15 cellular contexts compared by ENCODE assay signal in the genomic region with DNA sequence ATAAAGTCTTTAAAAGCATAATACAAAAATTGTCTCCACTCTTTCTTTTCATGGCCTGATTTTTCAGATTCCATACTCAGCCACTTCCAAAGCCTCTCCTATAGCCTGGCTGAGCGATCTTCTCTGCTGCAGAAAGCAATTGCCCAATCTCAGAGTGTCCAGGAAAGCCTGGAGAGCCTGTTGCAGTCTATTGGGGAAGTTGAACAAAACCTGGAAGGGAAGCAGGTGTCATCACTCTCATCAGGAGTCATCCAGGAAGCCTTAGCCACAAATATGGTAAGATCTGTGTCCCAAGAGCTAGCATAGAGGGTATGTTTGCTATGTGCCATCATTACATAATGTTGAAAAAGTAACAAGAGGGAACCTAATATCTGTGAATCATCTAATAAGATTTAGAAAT.
DNase-seq lines count a peak whose midpoint lies in the region; ATAC-seq and TF ChIP-seq lines count a peak whose summit lies in the region.
"Had no signal": no experiment of that assay in that cellular context is flagged by ENCODE, and none has a peak within 500 bp of the region (broad histone marks: within the 10 kb centered on the region; RNA-seq: fewer than 3 reads in every experiment).

No MANE protein-coding gene starts in this region.

- no peak overlapping the region for H2BK15ac ChIP-seq in IMR-90 (ENCODE audit: low read depth, low read length)

- H3K23ac ChIP-seq in IMR-90 (ENCODE audit: low read depth, low read length) = no peak overlapping the region

- in situ Hi-C loops in IMR-90 (cut with MboI; ENCODE audit: low sequenced_read_pairs) = no loop called here

- no peak for TF ChIP-seq POLR2A in IMR-90 (IDR thresholded peaks at IDR 0.05; ENCODE audit: low read depth, low read length)

- H3K9me3 Mint-ChIP-seq in CD4-positive, CD25-positive, alpha-beta regulatory T cell = no peaks in the 10 kb centered on the region
- no peaks in the 10 kb centered on the region for H3K9me3 Mint-ChIP-seq in memory B cell

- no peak overlapping the region for H2AFZ ChIP-seq in IMR-90 (replicated peaks; ENCODE audit: low read length, poor library complexity)

- H2AK9ac ChIP-seq in IMR-90 (replicated peaks; ENCODE audit: low read depth, low read length, poor library complexity) = no peak overlapping the region

- H3K4ac ChIP-seq in IMR-90 (ENCODE audit: low read depth, low read length) = no peak overlapping the region

- H4K8ac ChIP-seq in IMR-90 (ENCODE audit: low read depth in 2 of 2, low read length in 2 of 2) = no peak overlapping the region

- dilution Hi-C loops in IMR-90 (cut with HindIII; ENCODE audit: low sequenced_read_pairs, unreplicated experiment) = loop anchor here (25.0 kb wide), 1 partner anchor 102 kb away; no protein-coding TSS in a partner anchor

- H2AK5ac ChIP-seq in IMR-90 (ENCODE audit: low read depth, low read length) = no peak overlapping the region

- no peak overlapping the region for H3K4me3 Mint-ChIP-seq in CD4-positive, CD25-positive, alpha-beta regulatory T cell
- H3K4me3 Mint-ChIP-seq in memory B cell = no peak overlapping the region
- H3K4me3 Mint-ChIP-seq: activated CD4-positive, alpha-beta T cell treated with anti-CD3 and anti-CD28 coated beads for 36 hours had no signal

- H4K20me1 ChIP-seq in IMR-90 (ENCODE audit: insufficient read depth, low read length) = no peaks in the 10 kb centered on the region

- H4K91ac ChIP-seq in IMR-90 (ENCODE audit: insufficient read depth, low read depth, low read length) = no peak overlapping the region

- no peak overlapping the region for H3K56ac ChIP-seq in IMR-90 (ENCODE audit: extremely low read depth, insufficient read depth, low read length)

- no peak overlapping the region for H2BK120ac ChIP-seq in IMR-90 (ENCODE audit: low read depth, low read length)

- H3K4me3 ChIP-seq in CD4-positive, CD25-positive, alpha-beta regulatory T cell (ENCODE audit: low read depth, low read length) = no peak overlapping the region
- H3K4me3 ChIP-seq in IMR-90 (ENCODE audit: insufficient read depth, low read depth, low read length) (no peak overlapping the region), dorsolateral prefrontal cortex (no peak overlapping the region)
- H3K4me3 ChIP-seq: mucosa of descending colon had no signal

- no peak for DNase-seq in CD4-positive, CD25-positive, alpha-beta regulatory T cell
- DNase-seq in IMR-90 (no peak), amniotic epithelial cell (ENCODE audit: low read depth) (peak; percentile 35), memory B cell (ENCODE audit: low spot score in 2 of 2) (no peak), dorsolateral prefrontal cortex (no peak), DMS 273 (lab: John Stamatoyannopoulos, UW; ENCODE audit: unreplicated experiment) (no peak)
- DNase-seq: activated CD4-positive, alpha-beta T cell treated with anti-CD3 and anti-CD28 coated beads for 36 hours; effector CD4-positive, alpha-beta T cell; mucosa of descending colon; NCI-H1092; NCI-H345; PC-3; SW 1271 had no signal

- H3K79me1 ChIP-seq in IMR-90 (ENCODE audit: low read depth in 1 of 2, low read length in 2 of 2) = peaks cover 12 to 26% of the 10 kb centered on the region in 2 experiments

- H3K9me1 ChIP-seq in IMR-90 (ENCODE audit: insufficient read depth, low read length) = no peaks in the 10 kb centered on the region

- no peak overlapping the region for H4K5ac ChIP-seq in IMR-90 (ENCODE audit: low read depth, low read length)

- TF ChIP-seq RAD21 in IMR-90 (IDR thresholded peaks at IDR 0.05; ENCODE audit: low read length) = no peak

- BruUV-seq in IMR-90 (replicated peaks; lab: Mats Ljungman, UMichigan) = no TSS peak

- H3K14ac ChIP-seq in IMR-90 (replicated peaks; ENCODE audit: low read depth, low read length) = no peak overlapping the region

- H3K18ac ChIP-seq in IMR-90 (ENCODE audit: low read depth, low read length) = no peak overlapping the region

- intact Hi-C loops in IMR-90 (cut with micrococcal nuclease) (no loop called here), dorsolateral prefrontal cortex (cut with DNase I) (no loop called here)

- H3K36me3 Mint-ChIP-seq in CD4-positive, CD25-positive, alpha-beta regulatory T cell = peaks cover 53% of the 10 kb centered on the region
- peaks cover 46% of the 10 kb centered on the region for H3K36me3 Mint-ChIP-seq in memory B cell

- H3K4me2 ChIP-seq in IMR-90 (ENCODE audit: low read depth, low read length) = no peak overlapping the region

- H3K27ac Mint-ChIP-seq in CD4-positive, CD25-positive, alpha-beta regulatory T cell = peak overlapping the region in 2 of 3 donors; percentile 52 to 72
- H3K27ac Mint-ChIP-seq in memory B cell = peak overlapping the region; percentile 26
- H3K27ac Mint-ChIP-seq: activated CD4-positive, alpha-beta T cell treated with anti-CD3 and anti-CD28 coated beads for 36 hours had no signal

- H3K9ac ChIP-seq in IMR-90 (ENCODE audit: low read depth, low read length) = no peak overlapping the region

- H3K9me3 ChIP-seq in CD4-positive, CD25-positive, alpha-beta regulatory T cell (ENCODE audit: control insufficient read depth in 2 of 2, low read length in 2 of 2) = no peaks in the 10 kb centered on the region
- no peaks in the 10 kb centered on the region for H3K9me3 ChIP-seq in IMR-90 (ENCODE audit: control insufficient read depth, insufficient read depth, low read length)
- H3K9me3 ChIP-seq: mucosa of descending colon had no signal

- H2BK5ac ChIP-seq in IMR-90 (ENCODE audit: low read depth, low read length, poor library complexity, severe bottlenecking) = no peak overlapping the region

- no CpG with 5 or more reads among the region's 1 CpG for WGBS in IMR-90 (ENCODE audit: extremely low coverage in 2 of 2, insufficient read length in 1 of 2), 2 experiments

- no peaks in the 10 kb centered on the region for H3K27me3 ChIP-seq in CD4-positive, CD25-positive, alpha-beta regulatory T cell (ENCODE audit: control insufficient read depth, insufficient read depth, low read length)
- H3K27me3 ChIP-seq in IMR-90 (ENCODE audit: control insufficient read depth, insufficient read depth, low read length) = no peaks in the 10 kb centered on the region
- no peaks in the 10 kb centered on the region for H3K27me3 ChIP-seq in dorsolateral prefrontal cortex

- H3K36me3 ChIP-seq in CD4-positive, CD25-positive, alpha-beta regulatory T cell (ENCODE audit: control insufficient read depth, insufficient read depth, low read length) = peaks cover 82% of the 10 kb centered on the region
- H3K36me3 ChIP-seq in IMR-90 (ENCODE audit: control insufficient read depth, insufficient read depth, low read length) = peaks cover 44% of the 10 kb centered on the region

- H2BK20ac ChIP-seq in IMR-90 (ENCODE audit: low read depth, low read length) = no peak overlapping the region

- CTCF ChIA-PET in IMR-90 (lab: Yijun Ruan, JAX) = interaction anchor here (0.7 kb wide), 1 partner anchor 41 kb away, joined by 3 read pairs; no protein-coding TSS in a partner anchor

- no peak for TF ChIP-seq CTCF in IMR-90 (conservative IDR thresholded peaks at IDR 0.05; ENCODE audit: low read depth, low read length)
- no peak for TF ChIP-seq CTCF in dorsolateral prefrontal cortex (IDR thresholded peaks at IDR 0.05 in 54 of 56, conservative IDR thresholded peaks at IDR 0.05 in 2 of 56; ENCODE audit: low read depth in 1 of 56, partially characterized antibody in 56 of 56)

- H3K27ac ChIP-seq in CD4-positive, CD25-positive, alpha-beta regulatory T cell (ENCODE audit: insufficient read depth, low read length, poor library complexity, severe bottlenecking) = no peak overlapping the region
- H3K27ac ChIP-seq in IMR-90 (ENCODE audit: insufficient read depth, low read length) (no peak overlapping the region), dorsolateral prefrontal cortex (peak overlapping the region in 16 of 59 donors; percentile 1 to 49 (median 14))

- ATAC-seq in CD4-positive, CD25-positive, alpha-beta regulatory T cell (ENCODE audit: low read depth in 2 of 2) = no peak
- ATAC-seq in IMR-90 (ENCODE audit: low read depth) = no peak; the same call in 1 of the 2 replicates
- no peak for ATAC-seq in memory B cell (ENCODE audit: low read depth)
- ATAC-seq in GM19467 (IDR thresholded peaks at IDR 0.05; ENCODE audit: unreplicated experiment) = no peak
- no peak for ATAC-seq in HG03095 (IDR thresholded peaks at IDR 0.05; ENCODE audit: unreplicated experiment)
- ATAC-seq: activated CD4-positive, alpha-beta T cell treated with anti-CD3 and anti-CD28 coated beads for 36 hours; mucosa of descending colon; PC-3 had no signal

- POLR2A ChIA-PET in IMR-90 (lab: Charles Lee; ENCODE audit: unreplicated experiment) = no interaction called here

- no peaks in the 10 kb centered on the region for H3K27me3 Mint-ChIP-seq in CD4-positive, CD25-positive, alpha-beta regulatory T cell
- H3K27me3 Mint-ChIP-seq in memory B cell = no peaks in the 10 kb centered on the region
- H3K27me3 Mint-ChIP-seq: activated CD4-positive, alpha-beta T cell treated with anti-CD3 and anti-CD28 coated beads for 36 hours had no signal

- H3K4me1 ChIP-seq in CD4-positive, CD25-positive, alpha-beta regulatory T cell (ENCODE audit: control insufficient read depth, insufficient read depth, low read length, poor library complexity, severe bottlenecking) = no peaks in the 10 kb centered on the region
- H3K4me1 ChIP-seq in IMR-90 (ENCODE audit: control insufficient read depth, insufficient read depth, low read length) = no peaks in the 10 kb centered on the region

- H3K4me1 Mint-ChIP-seq in CD4-positive, CD25-positive, alpha-beta regulatory T cell = peaks cover 0 to 3% (median 1%) of the 10 kb centered on the region in 4 donors
- H3K4me1 Mint-ChIP-seq in memory B cell = no peaks in the 10 kb centered on the region
- H3K4me1 Mint-ChIP-seq: activated CD4-positive, alpha-beta T cell treated with anti-CD3 and anti-CD28 coated beads for 36 hours had no signal

TF ChIP-seq in IMR-90, 13 proteins besides CTCF, POLR2A, EP300 and RAD21:
- TF ChIP-seq CEBPB (IDR thresholded peaks at IDR 0.05; ENCODE audit: low read depth, low read length) = 0 out of 2 replicates have a peak, but pooled peaks have one; percentile 0
- no peak for TF ChIP-seq MAZ (IDR thresholded peaks at IDR 0.05; ENCODE audit: borderline replicate concordance, low read depth, low read length)
- TF ChIP-seq, protein P1, sequence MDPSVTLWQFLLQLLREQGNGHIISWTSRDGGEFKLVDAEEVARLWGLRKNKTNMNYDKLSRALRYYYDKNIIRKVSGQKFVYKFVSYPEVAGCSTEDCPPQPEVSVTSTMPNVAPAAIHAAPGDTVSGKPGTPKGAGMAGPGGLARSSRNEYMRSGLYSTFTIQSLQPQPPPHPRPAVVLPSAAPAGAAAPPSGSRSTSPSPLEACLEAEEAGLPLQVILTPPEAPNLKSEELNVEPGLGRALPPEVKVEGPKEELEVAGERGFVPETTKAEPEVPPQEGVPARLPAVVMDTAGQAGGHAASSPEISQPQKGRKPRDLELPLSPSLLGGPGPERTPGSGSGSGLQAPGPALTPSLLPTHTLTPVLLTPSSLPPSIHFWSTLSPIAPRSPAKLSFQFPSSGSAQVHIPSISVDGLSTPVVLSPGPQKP (IDR thresholded peaks at IDR 0.05; ENCODE audit: borderline replicate concordance, low read depth, low read length) = no peak
TF ChIP-seq in IMR-90: peak in this region for 1.
